ENCODE assay signal across 26 cellular contexts in genomic region chr21:43206231-43207042, GRCh38. TPM values are rescaled to one million over a fixed set of nuclear protein-coding genes. Genes with fewer than 3 reads are reported as not detected.
DNase-seq lines count a peak whose midpoint lies in the region; TF ChIP-seq lines count a peak whose summit lies in the region.
"Had no signal": no experiment of that assay in that cellular context is flagged by ENCODE, and none has a peak within 500 bp of the region (broad histone marks: within the 10 kb centered on the region; RNA-seq: fewer than 3 reads in every experiment).

No MANE protein-coding gene starts in this region.

- H3K4me3 ChIP-seq in prostate gland (no peak overlapping the region), foreskin fibroblast (ENCODE audit: low read depth in 1 of 2, low read length in 2 of 2) (no peak overlapping the region)
- H3K4me3 ChIP-seq: adrenal gland, GM23248, left lung, smooth muscle cell had no signal

- CTCF ChIA-PET in activated CD4-positive, alpha-beta memory T cell treated with anti-CD3 and anti-CD28 coated beads, Interleukin-2, amount 10 ng/mL, durations not matched to agents 7 days and 5 days (lab: Charles Lee), result no interaction called here
- CTCF ChIA-PET in activated CD4-positive, alpha-beta memory T cell treated with anti-CD3 and anti-CD28 coated beads for 36 hours (lab: Charles Lee), result interaction anchor here (0.9 kb wide), 1 partner anchor 67 kb away, joined by 3 read pairs; no protein-coding TSS in a partner anchor

- WGBS in prostate gland, result 89% methylated on average over 18 of the region's 18 CpGs

- POLR2A ChIA-PET in activated CD4-positive, alpha-beta memory T cell treated with anti-CD3 and anti-CD28 coated beads, Interleukin-2, amount 10 ng/mL, durations not matched to agents 7 days and 5 days (lab: Charles Lee), result no interaction called here
- POLR2A ChIA-PET in activated CD4-positive, alpha-beta memory T cell treated with anti-CD3 and anti-CD28 coated beads for 36 hours (lab: Charles Lee), result no interaction called here

- no peaks in the 10 kb centered on the region for H3K4me1 ChIP-seq in prostate gland (replicated peaks)
- H3K4me1 ChIP-seq: Caco-2 had no signal

- H3K9me3 ChIP-seq in prostate gland, result no peaks in the 10 kb centered on the region
- H3K9me3 ChIP-seq: adrenal gland had no signal

- H3K27me3 ChIP-seq in prostate gland (replicated peaks; ENCODE audit: insufficient read depth), result no peaks in the 10 kb centered on the region
- H3K27me3 ChIP-seq: adrenal gland, left lung had no signal

- no peak overlapping the region for H3K4me3 Mint-ChIP-seq in activated CD4-positive, alpha-beta memory T cell treated with anti-CD3 and anti-CD28 coated beads, Interleukin-2, amount 10 ng/mL, durations not matched to agents 7 days and 5 days
- no peak overlapping the region for H3K4me3 Mint-ChIP-seq in activated CD4-positive, alpha-beta memory T cell treated with anti-CD3 and anti-CD28 coated beads for 36 hours
- H3K4me3 Mint-ChIP-seq: neural crest cell had no signal

- H3K27ac Mint-ChIP-seq in activated CD4-positive, alpha-beta memory T cell treated with anti-CD3 and anti-CD28 coated beads, Interleukin-2, amount 10 ng/mL, durations not matched to agents 7 days and 5 days, result no peak overlapping the region
- H3K27ac Mint-ChIP-seq in activated CD4-positive, alpha-beta memory T cell treated with anti-CD3 and anti-CD28 coated beads for 36 hours, result no peak overlapping the region

- intact Hi-C loops in activated CD4-positive, alpha-beta memory T cell treated with anti-CD3 and anti-CD28 coated beads for 36 hours (cut with micrococcal nuclease), result no loop called here
- intact Hi-C loops in prostate gland (cut with DNase I), result no loop called here

- no peaks in the 10 kb centered on the region for H3K36me3 ChIP-seq in prostate gland
- H3K36me3 ChIP-seq: adrenal gland, left lung had no signal

- peak; percentile 9 for DNase-seq in activated CD4-positive, alpha-beta memory T cell treated with anti-CD3 and anti-CD28 coated beads, Interleukin-2, amount 10 ng/mL, durations not matched to agents 7 days and 5 days
- no peak for DNase-seq in activated CD4-positive, alpha-beta memory T cell treated with anti-CD3 and anti-CD28 coated beads for 36 hours
- DNase-seq in D341Med (ENCODE audit: low spot score) (peak; percentile 9), ecto neural progenitor cell (ENCODE audit: low spot score) (peak; percentile 26), prostate gland (ENCODE audit: low spot score) (peak; percentile 3), T-helper 9 cell (no peak), NCI-H2081 (lab: John Stamatoyannopoulos, UW) (no peak), foreskin fibroblast (no peak)
- DNase-seq: activated gamma-delta T cell; GM23248; Karpas-422; NCI-H187; NCI-H82; OCI-M1; SHP77 treated with DMSO at 0.1 percent for 48 hours; stimulated activated CD4-positive, alpha-beta T cell treated with anti-CD3 and anti-CD28 coated beads, Interleukin-2, amount 100 ng/mL, for 48 hours; stimulated activated naive CD4-positive, alpha-beta T cell treated with Interleukin-2 at 50 U/mL for 16 hours; SW 1271 had no signal

- no peak overlapping the region for H3K27ac ChIP-seq in prostate gland
- H3K27ac ChIP-seq: adrenal gland, GM23248, left lung had no signal

- H3K27me3 Mint-ChIP-seq in activated CD4-positive, alpha-beta memory T cell treated with anti-CD3 and anti-CD28 coated beads, Interleukin-2, amount 10 ng/mL, durations not matched to agents 7 days and 5 days, result peaks cover 4% of the 10 kb centered on the region
- H3K27me3 Mint-ChIP-seq in activated CD4-positive, alpha-beta memory T cell treated with anti-CD3 and anti-CD28 coated beads for 36 hours, result peaks cover 16% of the 10 kb centered on the region

- no peak for TF ChIP-seq POLR2A in prostate gland (IDR thresholded peaks at IDR 0.05)

- peaks cover 9% of the 10 kb centered on the region for H3K9me3 Mint-ChIP-seq in activated CD4-positive, alpha-beta memory T cell treated with anti-CD3 and anti-CD28 coated beads, Interleukin-2, amount 10 ng/mL, durations not matched to agents 7 days and 5 days
- peaks cover 12% of the 10 kb centered on the region for H3K9me3 Mint-ChIP-seq in activated CD4-positive, alpha-beta memory T cell treated with anti-CD3 and anti-CD28 coated beads for 36 hours

- no peak for TF ChIP-seq CTCF in prostate gland (IDR thresholded peaks at IDR 0.05)
- no peak for TF ChIP-seq CTCF in foreskin fibroblast (IDR thresholded peaks at IDR 0.05; ENCODE audit: low read depth, low read length)

- no peaks in the 10 kb centered on the region for H3K4me1 Mint-ChIP-seq in activated CD4-positive, alpha-beta memory T cell treated with anti-CD3 and anti-CD28 coated beads, Interleukin-2, amount 10 ng/mL, durations not matched to agents 7 days and 5 days
- no peaks in the 10 kb centered on the region for H3K4me1 Mint-ChIP-seq in activated CD4-positive, alpha-beta memory T cell treated with anti-CD3 and anti-CD28 coated beads for 36 hours (ENCODE audit: low read depth)

- no peaks in the 10 kb centered on the region for H3K36me3 Mint-ChIP-seq in activated CD4-positive, alpha-beta memory T cell treated with anti-CD3 and anti-CD28 coated beads, Interleukin-2, amount 10 ng/mL, durations not matched to agents 7 days and 5 days (ENCODE audit: low read depth)
- peaks cover 4% of the 10 kb centered on the region for H3K36me3 Mint-ChIP-seq in activated CD4-positive, alpha-beta memory T cell treated with anti-CD3 and anti-CD28 coated beads for 36 hours

RNA-seq across cellular contexts. Expression of gene CRYAA, which starts 37.6 kb away (rescaled TPM):
- total RNA-seq in activated CD4-positive, alpha-beta memory T cell treated with anti-CD3 and anti-CD28 coated beads, Interleukin-2, amount 10 ng/mL, durations not matched to agents 7 days and 5 days, result not detected
- not detected for total RNA-seq in activated CD4-positive, alpha-beta memory T cell treated with anti-CD3 and anti-CD28 coated beads for 36 hours
- not detected for total RNA-seq in prostate gland
- total RNA-seq: A673, adrenal gland, Caco-2, GM23248, left lung, mucosa of gallbladder, neural crest cell, pulmonary artery endothelial cell, smooth muscle cell had no signal

Comparison
In these comparisons a context has a peak if more than half of its experiments do, and no peak if none do; other contexts are left out.
1. DNase-seq: peak in activated CD4-positive, alpha-beta memory T cell treated with anti-CD3 and anti-CD28 coated beads, Interleukin-2, amount 10 ng/mL, durations not matched to agents 7 days and 5 days (single experiment), D341Med (single experiment), ecto neural progenitor cell (single experiment) and prostate gland (single experiment); none in activated CD4-positive, alpha-beta memory T cell treated with anti-CD3 and anti-CD28 coated beads for 36 hours (single experiment), T-helper 9 cell (single experiment), NCI-H2081 (0 of 2) and foreskin fibroblast (0 of 2).